Comparison of ENCODE assay signal across 8 cellular contexts in the genomic region with DNA sequence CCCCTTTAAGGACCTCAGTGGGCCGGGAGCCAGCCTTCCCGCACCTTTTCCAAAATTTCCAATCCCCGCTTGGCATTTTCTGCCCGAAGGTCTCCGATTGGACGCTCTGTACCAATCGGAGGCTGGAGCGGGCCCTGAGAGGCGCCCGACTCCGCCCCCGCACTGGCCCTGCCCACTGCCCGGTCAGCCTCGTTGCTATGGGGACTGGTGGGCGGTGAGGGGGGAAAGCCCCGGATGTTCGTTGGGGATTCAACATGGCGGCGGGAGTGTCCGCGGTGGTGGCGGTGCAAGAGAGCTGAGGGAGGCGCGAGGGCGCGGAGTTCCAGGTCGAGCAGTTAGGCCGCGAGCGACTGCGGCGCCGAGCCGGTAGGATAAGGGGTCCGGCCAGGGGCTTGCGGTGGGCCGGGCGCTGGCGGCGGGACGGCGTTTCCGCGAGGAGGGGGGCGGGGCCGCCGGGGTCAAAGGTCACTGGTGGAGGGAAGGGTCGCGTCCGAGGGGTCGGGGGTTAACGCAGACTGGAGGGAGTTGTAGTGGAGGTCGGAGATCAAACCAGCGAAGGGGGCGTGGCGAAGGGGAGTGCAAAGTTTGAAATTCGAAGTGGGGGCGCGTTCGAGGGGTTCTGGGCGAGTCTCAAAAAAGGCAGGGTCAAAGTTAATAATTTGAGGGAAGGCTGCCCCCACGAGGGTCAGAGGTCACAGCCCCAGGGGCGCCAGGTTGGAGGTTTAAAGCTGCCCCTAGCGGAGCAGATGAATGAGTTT.
DNase-seq lines count a peak whose midpoint lies in the region; ATAC-seq lines count a peak whose summit lies in the region.

A gene (plus strand): TSS at position 233 of the 758 bp plus-strand sequence. CDS start 43,768 bp downstream, outside the sequence.

- ATAC-seq in GM19023 (IDR thresholded peaks at IDR 0.05; ENCODE audit: unreplicated experiment), result peak; percentile 92
- ATAC-seq in HG03280 (IDR thresholded peaks at IDR 0.05; ENCODE audit: unreplicated experiment), result peak; percentile 93
- peak; percentile 98 for ATAC-seq in central memory CD8-positive, alpha-beta T cell (replicated peaks; ENCODE audit: extremely low read depth, poor library complexity, severe bottlenecking)

- H3K27ac Mint-ChIP-seq in central memory CD8-positive, alpha-beta T cell (ENCODE audit: low read depth), result peak within 1 kb of the TSS; percentile 94

- DNase-seq in AG08396 (ENCODE audit: low spot score) (peak; percentile 100), NCI-H446 (lab: John Stamatoyannopoulos, UW) (peak; percentile 97 to 99), iris pigment epithelial cell (ENCODE audit: low read depth) (peak; percentile 97)
- peak; percentile 93 for DNase-seq in activated CD4-positive, CD25-positive, alpha-beta regulatory T cell treated with anti-CD3 and anti-CD28 coated beads, Interleukin-2, amount 50 U/mL, for 16 hours (ENCODE audit: low read depth, low spot score)
- DNase-seq in central memory CD8-positive, alpha-beta T cell (ENCODE audit: low spot score in 2 of 2), result peak; percentile 92 to 93
- DNase-seq in stimulated activated CD4-positive, alpha-beta T cell treated with anti-CD3 and anti-CD28 coated beads, Interleukin-12 subunit alpha, Interleukin-12 subunit beta, amount 100 ng/mL, for 24 hours (ENCODE audit: low read depth in 2 of 2), result peak; percentile 95 to 98

- H3K36me3 Mint-ChIP-seq in central memory CD8-positive, alpha-beta T cell (ENCODE audit: insufficient read depth), result peaks cover 22% of the 10 kb centered on the region

- H3K9me3 Mint-ChIP-seq in central memory CD8-positive, alpha-beta T cell, result no peaks in the 10 kb centered on the region

- peaks cover 49% of the 10 kb centered on the region for H3K4me1 Mint-ChIP-seq in central memory CD8-positive, alpha-beta T cell

- peak within 1 kb of the TSS; percentile 89 for H3K4me3 Mint-ChIP-seq in central memory CD8-positive, alpha-beta T cell

- H3K27me3 Mint-ChIP-seq in central memory CD8-positive, alpha-beta T cell, result peaks cover 6% of the 10 kb centered on the region

Comparison
In these comparisons a context has a peak if more than half of its experiments do, and no peak if none do; other contexts are left out.
1. Peak in every context shown above with its lines: DNase-seq and ATAC-seq.